Comparison of ENCODE assay signal across 22 cellular contexts in the genomic region with DNA sequence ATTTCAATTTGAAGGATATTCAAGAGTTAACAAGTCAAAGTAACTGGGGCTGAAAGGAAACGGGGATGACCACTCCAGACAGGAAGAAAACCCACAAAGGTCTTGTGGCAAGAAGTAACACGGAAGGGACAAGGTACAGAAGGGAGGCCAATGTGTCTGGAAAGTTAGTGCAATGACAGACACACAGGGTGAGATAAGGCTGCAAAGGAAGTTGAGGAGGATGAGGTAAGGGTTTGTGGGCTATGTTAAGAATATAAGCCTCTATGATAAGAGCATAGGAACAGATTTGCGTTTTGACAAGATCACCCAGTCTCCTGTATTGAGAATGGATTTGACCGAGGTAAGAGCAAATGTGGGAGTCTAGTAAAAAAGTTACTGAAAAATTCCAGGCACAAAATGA. TPM values are rescaled to one million over a fixed set of nuclear protein-coding genes. Genes with fewer than 3 reads are reported as not detected.
DNase-seq lines count a peak whose midpoint lies in the region; ATAC-seq and TF ChIP-seq lines count a peak whose summit lies in the region.
"Had no signal": no experiment of that assay in that cellular context is flagged by ENCODE, and none has a peak within 500 bp of the region (broad histone marks: within the 10 kb centered on the region; RNA-seq: fewer than 3 reads in every experiment).

No MANE protein-coding gene starts in this region.

- DNase-seq in H9 (no peak), SKM-1 (lab: John Stamatoyannopoulos, UW; ENCODE audit: unreplicated experiment) (peak; percentile 91), ureter (ENCODE audit: low spot score) (no peak)
- no peak for DNase-seq in central memory CD8-positive, alpha-beta T cell (ENCODE audit: low spot score in 2 of 2)
- DNase-seq in activated CD4-positive, CD25-positive, alpha-beta regulatory T cell treated with anti-CD3 and anti-CD28 coated beads, Interleukin-2, amount 50 U/mL, for 72 hours: no peak
- DNase-seq: cortex of kidney; DMS 273 treated with DMSO at 0.1 percent for 48 hours; GOT3; NCI-H1417; NCI-H2107; NCI-H69; Right ventricle myocardium superior; stimulated activated CD4-positive, alpha-beta T cell treated with anti-CD3 and anti-CD28 coated beads, Interleukin-2, amount 100 ng/mL, for 24 hours had no signal

- H3K27ac ChIP-seq in BLaER1 treated with 17β-estradiol and CSF1 and Interleukin-3, amounts not matched to agents 10 nM and 100 nM: no peak overlapping the region
- no peak overlapping the region for H3K27ac ChIP-seq in H9 (ENCODE audit: insufficient read length, low read depth, low read length)
- H3K27ac ChIP-seq: breast epithelium, skin epidermis, tibial nerve had no signal

- ATAC-seq in central memory CD8-positive, alpha-beta T cell (replicated peaks; ENCODE audit: extremely low read depth, poor library complexity, severe bottlenecking): peak; percentile 67
- ATAC-seq in HG03045 (IDR thresholded peaks at IDR 0.05; ENCODE audit: unreplicated experiment) (no peak), HG02798 (IDR thresholded peaks at IDR 0.05; ENCODE audit: poor library complexity, unreplicated experiment) (no peak)

- peak overlapping the region; percentile 50 for H2BK12ac ChIP-seq in H9 (ENCODE audit: insufficient read length, low read depth, low read length)

- peaks cover 0 to 17% (median 4%) of the 10 kb centered on the region in 10 experiments; a peak in 11 of 20 replicates for H3K4me1 ChIP-seq in BLaER1 treated with 17β-estradiol and CSF1 and Interleukin-3, amounts not matched to agents 10 nM and 100 nM
- H3K4me1 ChIP-seq in H9 (ENCODE audit: insufficient read depth, low read length): no peaks in the 10 kb centered on the region
- H3K4me1 ChIP-seq: breast epithelium, tibial nerve had no signal

- H3K4me1 Mint-ChIP-seq in H9: peaks cover under 1% of the 10 kb centered on the region in 2 experiments; a peak in 3 of 4 replicates
- H3K4me1 Mint-ChIP-seq in central memory CD8-positive, alpha-beta T cell: no peaks in the 10 kb centered on the region
- H3K4me1 Mint-ChIP-seq: CD14-positive monocyte had no signal

- H3K18ac ChIP-seq in H9 (ENCODE audit: insufficient read length, low read depth, low read length): no peak overlapping the region

- no peaks in the 10 kb centered on the region for H3K79me1 ChIP-seq in H9 (ENCODE audit: insufficient read depth, low read depth, low read length, poor library complexity, severe bottlenecking)

- H3K9ac ChIP-seq in BLaER1 treated with 17β-estradiol and CSF1 and Interleukin-3, amounts not matched to agents 10 nM and 100 nM: no peak overlapping the region
- no peak overlapping the region for H3K9ac ChIP-seq in H9 (ENCODE audit: extremely low read depth, insufficient read length, low read length)

- H4K8ac ChIP-seq in H9 (replicated peaks; ENCODE audit: insufficient read length, low read depth, low read length): no peak overlapping the region

- H3K27me3 Mint-ChIP-seq in H9 (ENCODE audit: low read depth): no peaks in the 10 kb centered on the region
- peaks cover 11% of the 10 kb centered on the region for H3K27me3 Mint-ChIP-seq in central memory CD8-positive, alpha-beta T cell

- no peak for TF ChIP-seq CTCF in H9 (conservative IDR thresholded peaks at IDR 0.05)

- no peaks in the 10 kb centered on the region for H4K20me1 ChIP-seq in BLaER1 treated with 17β-estradiol and CSF1 and Interleukin-3, amounts not matched to agents 10 nM and 100 nM
- no peaks in the 10 kb centered on the region for H4K20me1 ChIP-seq in H9 (ENCODE audit: control insufficient read depth, insufficient read depth, insufficient read length)

- no peak overlapping the region for H4K91ac ChIP-seq in H9 (ENCODE audit: insufficient read length, low read depth, low read length)

- no peak overlapping the region for H3K27ac Mint-ChIP-seq in H9
- H3K27ac Mint-ChIP-seq in central memory CD8-positive, alpha-beta T cell (ENCODE audit: low read depth): no peak overlapping the region
- H3K27ac Mint-ChIP-seq: activated T-helper 2 cell treated with anti-CD3 and anti-CD28 coated beads, Interferon-gamma antibody, Interleukin-2, Interleukin-4, amounts not matched to agents 10 μg/mL and 5 μg/mL and 100 μg/mL, durations not matched to agents 14 hours and 24 hours and 36 hours; CD14-positive monocyte; stimulated activated naive CD8-positive, alpha-beta T cell treated with anti-CD3 and anti-CD28 coated beads, Interleukin-15, Interleukin-2, amounts not matched to agents 100 ng/mL and 50 ng/mL, for 24 hours had no signal

- H3K23me2 ChIP-seq in H9 (ENCODE audit: insufficient read length, low read depth, low read length, poor library complexity, severe bottlenecking): no peaks in the 10 kb centered on the region

- no peak overlapping the region for H2AK5ac ChIP-seq in H9 (ENCODE audit: insufficient read length, low read length)

- H3K27me3 ChIP-seq in BLaER1 treated with 17β-estradiol and CSF1 and Interleukin-3, amounts not matched to agents 10 nM and 100 nM: no peaks in the 10 kb centered on the region
- H3K27me3 ChIP-seq in H9 (ENCODE audit: insufficient read depth, low read length): no peaks in the 10 kb centered on the region
- H3K27me3 ChIP-seq: breast epithelium, tibial nerve had no signal

- no peaks in the 10 kb centered on the region; a peak in 1 of 7 replicates for H3K36me3 Mint-ChIP-seq in H9 (ENCODE audit: insufficient read depth in 1 of 3, low read depth in 3 of 3)
- H3K36me3 Mint-ChIP-seq in central memory CD8-positive, alpha-beta T cell (ENCODE audit: insufficient read depth): no peaks in the 10 kb centered on the region
- H3K36me3 Mint-ChIP-seq: CD14-positive monocyte had no signal

- no peaks in the 10 kb centered on the region for H3K36me3 ChIP-seq in BLaER1 treated with 17β-estradiol and CSF1 and Interleukin-3, amounts not matched to agents 10 nM and 100 nM
- H3K36me3 ChIP-seq: breast epithelium, tibial nerve had no signal

- H2BK5ac ChIP-seq in H9 (ENCODE audit: insufficient read length, low read length): no peak overlapping the region

- H3K4ac ChIP-seq in H9 (ENCODE audit: low read depth, low read length): no peak overlapping the region

- H3K14ac ChIP-seq in H9 (ENCODE audit: insufficient read depth, low read length): no peak overlapping the region

- no peak overlapping the region for H3K56ac ChIP-seq in H9 (ENCODE audit: insufficient read length, low read depth, low read length)

- H4K5ac ChIP-seq in H9 (ENCODE audit: insufficient read length, low read depth, low read length): no peak overlapping the region

- WGBS in H9 (ENCODE audit: extremely low coverage, insufficient read length, low lambda C conversion rate): no CpG with 5 or more reads among the region's 4 CpGs

- H3K4me3 Mint-ChIP-seq in H9: no peak overlapping the region
- H3K4me3 Mint-ChIP-seq in central memory CD8-positive, alpha-beta T cell: no peak overlapping the region
- H3K4me3 Mint-ChIP-seq: CD14-positive monocyte; stimulated activated naive CD8-positive, alpha-beta T cell treated with anti-CD3 and anti-CD28 coated beads, Interleukin-15, Interleukin-2, amounts not matched to agents 100 ng/mL and 50 ng/mL, for 24 hours had no signal

- H3K4me3 ChIP-seq in BLaER1 treated with 17β-estradiol and CSF1 and Interleukin-3, amounts not matched to agents 10 nM and 100 nM: no peak overlapping the region
- H3K4me3 ChIP-seq: breast epithelium, skin epidermis, tibial nerve had no signal

- H3K9me3 Mint-ChIP-seq in H9: peaks cover 0 to 3% of the 10 kb centered on the region in 2 experiments; a peak in 2 of 5 replicates
- H3K9me3 Mint-ChIP-seq in central memory CD8-positive, alpha-beta T cell: no peaks in the 10 kb centered on the region
- H3K9me3 Mint-ChIP-seq: activated T-helper 2 cell treated with anti-CD3 and anti-CD28 coated beads, Interferon-gamma antibody, Interleukin-2, Interleukin-4, amounts not matched to agents 10 μg/mL and 5 μg/mL and 100 μg/mL, durations not matched to agents 14 hours and 24 hours and 36 hours; stimulated activated naive CD8-positive, alpha-beta T cell treated with anti-CD3 and anti-CD28 coated beads, Interleukin-15, Interleukin-2, amounts not matched to agents 100 ng/mL and 50 ng/mL, for 24 hours had no signal

- H2BK15ac ChIP-seq in H9 (ENCODE audit: low read depth, low read length): no peak overlapping the region

- H3K4me2 ChIP-seq in BLaER1 treated with 17β-estradiol and CSF1 and Interleukin-3, amounts not matched to agents 10 nM and 100 nM: peak overlapping the region in 8 of 11 experiments; percentile 0 to 44 (median 14); a peak in 5 of 22 replicates
- H3K4me2 ChIP-seq in H9 (ENCODE audit: insufficient read depth, insufficient read length, low read length): no peak overlapping the region

- peaks cover 0 to 18% (median 7%) of the 10 kb centered on the region in 11 experiments; a peak in 8 of 22 replicates for H3K9me3 ChIP-seq in BLaER1 treated with 17β-estradiol and CSF1 and Interleukin-3, amounts not matched to agents 10 nM and 100 nM (replicated peaks in 1 of 11)
- H3K9me3 ChIP-seq in H9 (ENCODE audit: control insufficient read depth, low read depth, low read length): no peaks in the 10 kb centered on the region
- H3K9me3 ChIP-seq: breast epithelium had no signal

- H3K79me2 ChIP-seq in H9 (ENCODE audit: insufficient read depth, low read length): no peaks in the 10 kb centered on the region

- H3T11ph ChIP-seq in H9 (ENCODE audit: low read length): no peak overlapping the region

- no peak overlapping the region for H2BK20ac ChIP-seq in H9 (ENCODE audit: low read depth, low read length, poor library complexity, severe bottlenecking)

- H2AFZ ChIP-seq in H9 (ENCODE audit: low read length): no peak overlapping the region

- H2BK120ac ChIP-seq in H9 (ENCODE audit: low read depth, low read length, poor library complexity, severe bottlenecking): no peak overlapping the region

- no peak overlapping the region for H3K23ac ChIP-seq in H9 (ENCODE audit: insufficient read length, low read depth, low read length)

RNA-seq across cellular contexts. Expression of a gene that starts 21.9 kb away (rescaled TPM):
- not detected in 2 replicates for total RNA-seq in H9 (2021)
- total RNA-seq in ureter: 61.7 TPM
- total RNA-seq: activated T-helper 2 cell treated with anti-CD3 and anti-CD28 coated beads, Interferon-gamma antibody, Interleukin-2, Interleukin-4, amounts not matched to agents 10 μg/mL and 5 μg/mL and 100 μg/mL, durations not matched to agents 14 hours and 24 hours and 36 hours had no signal

Comparison
In these comparisons a context has a peak if more than half of its experiments do, and no peak if none do; other contexts are left out.
1. RNA of a gene that starts 21.9 kb away (total RNA-seq): 61.7 TPM in ureter (single experiment); not detected in H9; every median in the first group is over 10 times any median in the second.